In genomic region chr16:57478396-57479024, GRCh38 we compare ENCODE assay signal across 9 cellular contexts. TPM values are rescaled to one million over a fixed set of nuclear protein-coding genes. Genes with fewer than 3 reads are reported as not detected.
DNase-seq lines count a peak whose midpoint lies in the region; ATAC-seq and TF ChIP-seq lines count a peak whose summit lies in the region.
"Had no signal": no experiment of that assay in that cellular context is flagged by ENCODE, and none has a peak within 500 bp of the region (broad histone marks: within the 10 kb centered on the region; RNA-seq: fewer than 3 reads in every experiment).

No MANE protein-coding gene starts in this region.

- no peak for TF ChIP-seq CTCF in fibroblast of mammary gland (conservative IDR thresholded peaks at IDR 0.05; ENCODE audit: control insufficient read depth, insufficient read depth, low read depth, low read length)

- ATAC-seq in HG02763 (IDR thresholded peaks at IDR 0.05; ENCODE audit: unreplicated experiment) = no peak

- no peak for DNase-seq in fibroblast of mammary gland (ENCODE audit: low read depth)
- no peak for DNase-seq in activated CD4-positive, alpha-beta T cell treated with anti-CD3 and anti-CD28 coated beads, Interleukin-2, amount 50 U/mL, for 4 hours
- DNase-seq in NK-92 treated with Interleukin-12 subunit alpha and Interleukin-12 subunit beta, amount 100 ng/mL, for 24 hours (lab: John Stamatoyannopoulos, UW) = no peak
- DNase-seq: activated CD4-positive, alpha-beta T cell treated with anti-CD3 and anti-CD28 coated beads, Interleukin-2, amount 10 ng/mL, durations not matched to agents 7 days and 5 days; GDM1 had no signal

- H3K4me3 ChIP-seq in HUES64 (ENCODE audit: low read length) = peak overlapping the region; percentile 66
- peak overlapping the region; percentile 62 for H3K4me3 ChIP-seq in fibroblast of mammary gland (ENCODE audit: control insufficient read depth, low read depth, low read length)
- H3K4me3 ChIP-seq in skin epidermis = peak overlapping the region in 4 of 7 experiments; percentile 25 to 37 (median 30)

- peaks cover 10% of the 10 kb centered on the region; the same call in 1 of the 2 replicates for H3K27me3 ChIP-seq in HUES64 (ENCODE audit: insufficient read depth, low read length)

- H3K27ac ChIP-seq in HUES64 (ENCODE audit: low read depth, low read length) = no peak overlapping the region
- H3K27ac ChIP-seq in skin epidermis = peak overlapping the region in 3 of 21 experiments; percentile 25 to 50 (median 32)
- H3K27ac ChIP-seq: RWPE1 had no signal

- no peaks in the 10 kb centered on the region for H3K9me3 ChIP-seq in HUES64 (ENCODE audit: insufficient read depth, low read depth, low read length)

- WGBS in HUES64 = 64% methylated on average over 8 of the region's 8 CpGs

- H3K9ac ChIP-seq in HUES64 (ENCODE audit: low read depth, low read length) = no peak overlapping the region

- peaks cover 33% of the 10 kb centered on the region for H3K4me1 ChIP-seq in HUES64 (ENCODE audit: insufficient read depth, low read length)

- 0 out of 2 replicates have a peak, but pooled peaks cover 9% of the 10 kb centered on the region for H3K36me3 ChIP-seq in HUES64 (ENCODE audit: insufficient read depth, low read length)

RNA-seq across cellular contexts. Expression of gene DOK4, which starts 7.8 kb away (rescaled TPM):
- 18.2 TPM for polyA plus RNA-seq in HUES64 (2013, experiment 1 of 2)
- polyA plus RNA-seq in HUES64 (2013, experiment 2 of 2) = 21.0 TPM

RNA-seq across cellular contexts. Expression of gene POLR2C, which starts 16.0 kb away (rescaled TPM):
- polyA plus RNA-seq in HUES64 (2013, experiment 1 of 2) = 95.1 TPM
- 80.0 TPM for polyA plus RNA-seq in HUES64 (2013, experiment 2 of 2)

RNA-seq across cellular contexts. Expression of gene COQ9, which starts 31.2 kb away (rescaled TPM):
- polyA plus RNA-seq in HUES64 (2013, experiment 1 of 2) = 25.8 TPM
- polyA plus RNA-seq in HUES64 (2013, experiment 2 of 2) = 26.6 TPM

RNA-seq across cellular contexts. Expression of gene CIAPIN1, which starts 31.3 kb away (rescaled TPM):
- 70.4 TPM for polyA plus RNA-seq in HUES64 (2013, experiment 1 of 2)
- polyA plus RNA-seq in HUES64 (2013, experiment 2 of 2) = 64.3 TPM

RNA-seq across cellular contexts. Expression of gene CCDC102A, which starts 57.9 kb away (rescaled TPM):
- 6.1 TPM for polyA plus RNA-seq in HUES64 (2013, experiment 1 of 2)
- 4.8 TPM for polyA plus RNA-seq in HUES64 (2013, experiment 2 of 2)
